8 cellular contexts compared by ENCODE assay signal in the genomic region with DNA sequence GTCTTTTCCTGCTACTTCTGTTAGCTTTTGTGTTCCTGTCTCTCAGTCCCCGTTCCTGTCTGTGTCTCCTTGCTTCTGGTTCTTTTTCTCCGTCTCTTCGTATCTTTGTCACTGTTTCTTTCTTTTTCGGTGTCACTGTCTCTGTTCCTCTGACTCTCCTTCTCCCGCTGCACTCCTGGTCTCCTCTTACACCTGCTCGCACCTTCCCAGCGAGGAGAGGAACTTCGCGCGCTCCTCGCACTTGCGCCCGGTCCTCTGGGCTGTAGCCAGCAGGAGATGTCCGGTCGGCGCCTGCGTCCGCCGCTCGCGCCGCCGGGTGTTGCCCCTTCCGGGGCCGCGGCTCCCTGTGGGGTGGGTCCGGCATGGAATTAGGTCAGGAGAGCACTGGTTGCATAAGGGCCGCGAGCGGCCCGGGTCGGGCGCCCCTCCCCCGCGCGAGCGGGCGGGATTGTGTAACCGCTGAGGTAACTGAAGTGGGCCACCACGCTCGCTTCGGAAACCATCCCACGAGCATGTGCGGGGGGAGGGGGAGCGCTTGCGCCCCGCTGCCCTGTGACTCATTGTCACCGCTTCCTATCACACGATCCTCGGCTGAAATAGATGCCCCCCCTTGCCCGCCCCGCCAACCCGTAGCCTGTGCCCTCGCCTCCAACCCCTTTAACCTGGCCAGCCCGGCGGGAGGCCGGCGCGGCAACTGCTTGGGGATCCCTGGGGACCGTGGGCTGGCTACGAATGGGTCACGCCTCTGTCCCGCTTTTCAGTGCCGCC. TPM values are rescaled to one million over a fixed set of nuclear protein-coding genes. Genes with fewer than 3 reads are reported as not detected.
DNase-seq lines count a peak whose midpoint lies in the region; ATAC-seq, FAIRE-seq and TF ChIP-seq lines count a peak whose summit lies in the region.

No MANE protein-coding gene starts in this region.

- H4K20me1 ChIP-seq in KMS-11 (ENCODE audit: insufficient read depth), result no peaks in the 10 kb centered on the region

- in situ Hi-C loops in brain microvascular endothelial cell (cut with HindIII; ENCODE audit: low pct_ligation_motif_present, low sequenced_read_pairs), result no loop called here

- no peaks in the 10 kb centered on the region for H3K36me3 ChIP-seq in BJ (ENCODE audit: control insufficient read depth, insufficient read depth, low read length)
- H3K36me3 ChIP-seq in KMS-11 (ENCODE audit: insufficient read depth), result no peaks in the 10 kb centered on the region
- H3K36me3 ChIP-seq in brain microvascular endothelial cell (replicated peaks), result no peaks in the 10 kb centered on the region

- CTCF ChIA-PET in BJ (lab: Yijun Ruan, JAX), result interaction anchor here (1.1 kb wide), 1 partner anchor 10 kb away, joined by 3 read pairs; no protein-coding TSS in a partner anchor

- H3K4me3 ChIP-seq in BJ (ENCODE audit: low read depth, low read length), result peak overlapping the region; percentile 30
- H3K4me3 ChIP-seq in KMS-11 (IDR thresholded peaks at IDR 0.05; ENCODE audit: insufficient read depth, low read depth, low read length), result no peak overlapping the region
- peak overlapping the region; percentile 40 for H3K4me3 ChIP-seq in brain microvascular endothelial cell (ENCODE audit: low read depth, low read length)

- peak overlapping the region; percentile 86 for H3K9ac ChIP-seq in KMS-11

- TF ChIP-seq CTCF in BJ (IDR thresholded peaks at IDR 0.05; ENCODE audit: insufficient read depth, low read depth, low read length) (no peak), KMS-11 (conservative IDR thresholded peaks at IDR 0.05; ENCODE audit: low read depth, low read length) (no peak), brain microvascular endothelial cell (IDR thresholded peaks at IDR 0.05; ENCODE audit: low read depth, low read length, missing control alignments) (no peak)

- POLR2A ChIA-PET in BJ (lab: Charles Lee), result interaction anchor here (0.9 kb wide), 1 partner anchor 37 kb away, joined by 3 read pairs; no protein-coding TSS in a partner anchor

- H3K27me3 ChIP-seq in BJ (ENCODE audit: control insufficient read depth, insufficient read depth, low read length) (peaks cover 17% of the 10 kb centered on the region), KMS-11 (ENCODE audit: insufficient read depth, low read depth) (no peaks in the 10 kb centered on the region), brain microvascular endothelial cell (replicated peaks) (peaks cover 18% of the 10 kb centered on the region)

- H3K79me2 ChIP-seq in KMS-11 (ENCODE audit: insufficient read depth, low read depth), result peaks cover 26% of the 10 kb centered on the region; the same call in 1 of the 2 replicates

- peak overlapping the region; percentile 57 for H2AFZ ChIP-seq in KMS-11 (ENCODE audit: low read depth)

- H3K4me1 ChIP-seq in KMS-11 (ENCODE audit: low read depth, poor library complexity, severe bottlenecking), result peaks cover 10% of the 10 kb centered on the region

- DNase-seq in BJ (ENCODE audit: low read depth) (no peak), UCSD-AML1 (lab: John Stamatoyannopoulos, UW; ENCODE audit: unreplicated experiment) (peak; percentile 28), brain microvascular endothelial cell (no peak), hippocampal formation (lab: John Stamatoyannopoulos, UW) (no peak)
- DNase-seq in stimulated activated CD4-positive, alpha-beta T cell treated with anti-CD3 and anti-CD28 coated beads, Interleukin-12 subunit alpha, Interleukin-12 subunit beta, amount 100 ng/mL, for 24 hours (ENCODE audit: low read depth in 2 of 2), result peak; percentile 32 to 55

- H3K27ac ChIP-seq in KMS-11 (peak overlapping the region; percentile 77), brain microvascular endothelial cell (no peak overlapping the region)

- FAIRE-seq in islet of Langerhans (lab: Jason Lieb, UNC), result peak; percentile 27

- H3K4me2 ChIP-seq in KMS-11, result peak overlapping the region; percentile 36

- ATAC-seq in GM18502 (IDR thresholded peaks at IDR 0.05; ENCODE audit: poor library complexity, unreplicated experiment), result no peak

RNA-seq across cellular contexts. Expression of a gene that starts 1.6 kb away (rescaled TPM):
- not detected in 2 replicates for polyA plus RNA-seq in BJ (2011; rRNA removed)
- polyA minus RNA-seq in BJ (2011; rRNA and poly(A)+ RNA removed), result not detected in 2 replicates

Comparison
In these comparisons a context has a peak if more than half of its experiments do, and no peak if none do; other contexts are left out.
1. DNase-seq: peak in UCSD-AML1 (single experiment) and stimulated activated CD4-positive, alpha-beta T cell treated with anti-CD3 and anti-CD28 coated beads, Interleukin-12 subunit alpha, Interleukin-12 subunit beta, amount 100 ng/mL, for 24 hours (2 of 2); none in BJ (single experiment), brain microvascular endothelial cell (single experiment) and hippocampal formation (0 of 2).